8 cellular contexts compared by ENCODE assay signal in the genomic region with DNA sequence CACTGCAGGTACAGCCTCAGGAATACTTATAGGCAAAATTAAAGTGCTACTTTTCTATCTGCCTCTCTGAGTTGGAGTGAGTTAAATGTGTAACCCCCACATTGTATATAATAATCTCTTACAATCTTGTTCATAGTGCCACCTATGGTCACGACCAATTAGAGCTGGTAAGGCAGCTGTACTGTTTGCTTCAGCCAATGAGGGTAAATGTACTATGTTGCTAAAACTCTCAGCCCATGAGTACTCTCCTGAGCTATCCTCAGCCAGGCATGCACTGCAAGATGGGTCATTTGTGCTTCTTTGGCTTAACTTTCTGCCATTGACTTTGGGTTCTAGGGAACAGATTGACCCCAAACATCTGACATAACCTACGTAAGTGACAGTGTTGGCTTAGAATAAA.
DNase-seq lines count a peak whose midpoint lies in the region; ATAC-seq and TF ChIP-seq lines count a peak whose summit lies in the region.

No MANE protein-coding gene starts in this region.

- peak; percentile 62 for DNase-seq in DMS53 (lab: John Stamatoyannopoulos, UW)
- DNase-seq in NOMO-1 treated with DMSO at 0.1 percent for 48 hours (lab: John Stamatoyannopoulos, UW; ENCODE audit: unreplicated experiment), result peak; percentile 52
- peak; percentile 70 for DNase-seq in choroid plexus epithelial cell (ENCODE audit: low read depth)
- no peak for DNase-seq in substantia nigra (lab: John Stamatoyannopoulos, UW)
- DNase-seq in stimulated activated CD4-positive, alpha-beta T cell treated with anti-CD3 and anti-CD28 coated beads, Interleukin-12 subunit alpha, Interleukin-12 subunit beta, amount 100 ng/mL, for 4 hours, result no peak
- DNase-seq in NCI-H2107 (lab: John Stamatoyannopoulos, UW), result no peak

- peak; percentile 80 for ATAC-seq in GM19025 (IDR thresholded peaks at IDR 0.05; ENCODE audit: low read depth, unreplicated experiment)
- peak; percentile 83 for ATAC-seq in HG03064 (IDR thresholded peaks at IDR 0.05; ENCODE audit: low read depth, unreplicated experiment)

- no peak overlapping the region for H3K4me3 ChIP-seq in choroid plexus epithelial cell (ENCODE audit: low read depth, low read length)

- no peak for TF ChIP-seq CTCF in choroid plexus epithelial cell (conservative IDR thresholded peaks at IDR 0.05; ENCODE audit: low read depth, low read length)

- no peak overlapping the region for H3K27ac ChIP-seq in substantia nigra (ENCODE audit: low read depth, low read length, poor library complexity, severe bottlenecking)

Comparison
In these comparisons a context has a peak if more than half of its experiments do, and no peak if none do; other contexts are left out.
1. DNase-seq: peak in DMS53 (single experiment), NOMO-1 treated with DMSO at 0.1 percent for 48 hours (single experiment) and choroid plexus epithelial cell (single experiment); none in substantia nigra (0 of 49), stimulated activated CD4-positive, alpha-beta T cell treated with anti-CD3 and anti-CD28 coated beads, Interleukin-12 subunit alpha, Interleukin-12 subunit beta, amount 100 ng/mL, for 4 hours (single experiment) and NCI-H2107 (single experiment).